2 cellular contexts compared by ENCODE assay signal in the genomic region with DNA sequence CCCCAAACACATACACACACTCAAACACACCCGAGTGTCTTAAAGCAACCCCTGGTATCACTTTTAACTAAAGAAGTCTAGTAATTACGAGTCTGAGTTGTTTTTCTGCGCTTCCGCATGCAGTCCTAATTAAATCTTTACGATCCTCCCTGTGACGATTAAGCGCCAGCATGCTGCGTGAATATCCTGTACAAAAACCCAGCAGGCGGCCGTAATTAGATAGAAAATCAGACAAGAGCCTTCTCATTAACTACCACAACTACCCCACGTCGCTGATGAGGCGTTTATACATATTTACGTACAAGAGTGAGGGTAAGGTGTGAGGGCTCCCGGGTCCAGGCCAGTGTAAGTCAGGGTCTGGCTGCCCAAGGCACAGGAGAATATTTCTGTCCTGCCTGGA.
TF ChIP-seq lines count a peak whose summit lies in the region.

No MANE protein-coding gene starts in this region.

TF ChIP-seq in SK-N-SH, 30 proteins besides CTCF, POLR2A, EP300 and RAD21:
- TF ChIP-seq, protein P1, sequence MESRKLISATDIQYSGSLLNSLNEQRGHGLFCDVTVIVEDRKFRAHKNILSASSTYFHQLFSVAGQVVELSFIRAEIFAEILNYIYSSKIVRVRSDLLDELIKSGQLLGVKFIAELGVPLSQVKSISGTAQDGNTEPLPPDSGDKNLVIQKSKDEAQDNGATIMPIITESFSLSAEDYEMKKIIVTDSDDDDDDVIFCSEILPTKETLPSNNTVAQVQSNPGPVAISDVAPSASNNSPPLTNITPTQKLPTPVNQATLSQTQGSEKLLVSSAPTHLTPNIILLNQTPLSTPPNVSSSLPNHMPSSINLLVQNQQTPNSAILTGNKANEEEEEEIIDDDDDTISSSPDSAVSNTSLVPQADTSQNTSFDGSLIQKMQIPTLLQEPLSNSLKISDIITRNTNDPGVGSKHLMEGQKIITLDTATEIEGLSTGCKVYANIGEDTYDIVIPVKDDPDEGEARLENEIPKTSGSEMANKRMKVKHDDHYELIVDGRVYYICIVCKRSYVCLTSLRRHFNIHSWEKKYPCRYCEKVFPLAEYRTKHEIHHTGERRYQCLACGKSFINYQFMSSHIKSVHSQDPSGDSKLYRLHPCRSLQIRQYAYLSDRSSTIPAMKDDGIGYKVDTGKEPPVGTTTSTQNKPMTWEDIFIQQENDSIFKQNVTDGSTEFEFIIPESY (IDR thresholded peaks at IDR 0.05; ENCODE audit: borderline replicate concordance, low read depth), result no peak
- TF ChIP-seq, protein P2, sequence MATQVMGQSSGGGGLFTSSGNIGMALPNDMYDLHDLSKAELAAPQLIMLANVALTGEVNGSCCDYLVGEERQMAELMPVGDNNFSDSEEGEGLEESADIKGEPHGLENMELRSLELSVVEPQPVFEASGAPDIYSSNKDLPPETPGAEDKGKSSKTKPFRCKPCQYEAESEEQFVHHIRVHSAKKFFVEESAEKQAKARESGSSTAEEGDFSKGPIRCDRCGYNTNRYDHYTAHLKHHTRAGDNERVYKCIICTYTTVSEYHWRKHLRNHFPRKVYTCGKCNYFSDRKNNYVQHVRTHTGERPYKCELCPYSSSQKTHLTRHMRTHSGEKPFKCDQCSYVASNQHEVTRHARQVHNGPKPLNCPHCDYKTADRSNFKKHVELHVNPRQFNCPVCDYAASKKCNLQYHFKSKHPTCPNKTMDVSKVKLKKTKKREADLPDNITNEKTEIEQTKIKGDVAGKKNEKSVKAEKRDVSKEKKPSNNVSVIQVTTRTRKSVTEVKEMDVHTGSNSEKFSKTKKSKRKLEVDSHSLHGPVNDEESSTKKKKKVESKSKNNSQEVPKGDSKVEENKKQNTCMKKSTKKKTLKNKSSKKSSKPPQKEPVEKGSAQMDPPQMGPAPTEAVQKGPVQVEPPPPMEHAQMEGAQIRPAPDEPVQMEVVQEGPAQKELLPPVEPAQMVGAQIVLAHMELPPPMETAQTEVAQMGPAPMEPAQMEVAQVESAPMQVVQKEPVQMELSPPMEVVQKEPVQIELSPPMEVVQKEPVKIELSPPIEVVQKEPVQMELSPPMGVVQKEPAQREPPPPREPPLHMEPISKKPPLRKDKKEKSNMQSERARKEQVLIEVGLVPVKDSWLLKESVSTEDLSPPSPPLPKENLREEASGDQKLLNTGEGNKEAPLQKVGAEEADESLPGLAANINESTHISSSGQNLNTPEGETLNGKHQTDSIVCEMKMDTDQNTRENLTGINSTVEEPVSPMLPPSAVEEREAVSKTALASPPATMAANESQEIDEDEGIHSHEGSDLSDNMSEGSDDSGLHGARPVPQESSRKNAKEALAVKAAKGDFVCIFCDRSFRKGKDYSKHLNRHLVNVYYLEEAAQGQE (IDR thresholded peaks at IDR 0.05; ENCODE audit: low read depth, low read length), result no peak
- TF ChIP-seq NFIC (IDR thresholded peaks at IDR 0.05; ENCODE audit: borderline replicate concordance), result no peak
- peak; percentile 50 for TF ChIP-seq MXI1 (IDR thresholded peaks at IDR 0.05; ENCODE audit: low read depth, low read length)
- no peak for TF ChIP-seq FOXJ3 (CRISPR knock-in tag; IDR thresholded peaks at IDR 0.05)

TF ChIP-seq in SK-N-SH treated with all-trans-retinoic acid at 6 μM for 48 hours, 23 proteins besides CTCF, POLR2A, EP300 and RAD21:
- TF ChIP-seq, protein P3, sequence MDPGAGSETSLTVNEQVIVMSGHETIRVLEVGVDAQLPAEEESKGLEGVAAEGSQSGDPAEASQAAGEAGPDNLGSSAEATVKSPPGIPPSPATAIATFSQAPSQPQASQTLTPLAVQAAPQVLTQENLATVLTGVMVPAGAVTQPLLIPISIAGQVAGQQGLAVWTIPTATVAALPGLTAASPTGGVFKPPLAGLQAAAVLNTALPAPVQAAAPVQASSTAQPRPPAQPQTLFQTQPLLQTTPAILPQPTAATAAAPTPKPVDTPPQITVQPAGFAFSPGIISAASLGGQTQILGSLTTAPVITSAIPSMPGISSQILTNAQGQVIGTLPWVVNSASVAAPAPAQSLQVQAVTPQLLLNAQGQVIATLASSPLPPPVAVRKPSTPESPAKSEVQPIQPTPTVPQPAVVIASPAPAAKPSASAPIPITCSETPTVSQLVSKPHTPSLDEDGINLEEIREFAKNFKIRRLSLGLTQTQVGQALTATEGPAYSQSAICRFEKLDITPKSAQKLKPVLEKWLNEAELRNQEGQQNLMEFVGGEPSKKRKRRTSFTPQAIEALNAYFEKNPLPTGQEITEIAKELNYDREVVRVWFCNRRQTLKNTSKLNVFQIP (CRISPR knock-in tag; IDR thresholded peaks at IDR 0.05; ENCODE audit: borderline replicate concordance, low read depth), result no peak
- TF ChIP-seq, protein P4, sequence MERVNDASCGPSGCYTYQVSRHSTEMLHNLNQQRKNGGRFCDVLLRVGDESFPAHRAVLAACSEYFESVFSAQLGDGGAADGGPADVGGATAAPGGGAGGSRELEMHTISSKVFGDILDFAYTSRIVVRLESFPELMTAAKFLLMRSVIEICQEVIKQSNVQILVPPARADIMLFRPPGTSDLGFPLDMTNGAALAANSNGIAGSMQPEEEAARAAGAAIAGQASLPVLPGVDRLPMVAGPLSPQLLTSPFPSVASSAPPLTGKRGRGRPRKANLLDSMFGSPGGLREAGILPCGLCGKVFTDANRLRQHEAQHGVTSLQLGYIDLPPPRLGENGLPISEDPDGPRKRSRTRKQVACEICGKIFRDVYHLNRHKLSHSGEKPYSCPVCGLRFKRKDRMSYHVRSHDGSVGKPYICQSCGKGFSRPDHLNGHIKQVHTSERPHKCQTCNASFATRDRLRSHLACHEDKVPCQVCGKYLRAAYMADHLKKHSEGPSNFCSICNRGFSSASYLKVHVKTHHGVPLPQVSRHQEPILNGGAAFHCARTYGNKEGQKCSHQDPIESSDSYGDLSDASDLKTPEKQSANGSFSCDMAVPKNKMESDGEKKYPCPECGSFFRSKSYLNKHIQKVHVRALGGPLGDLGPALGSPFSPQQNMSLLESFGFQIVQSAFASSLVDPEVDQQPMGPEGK (CRISPR knock-in tag; IDR thresholded peaks at IDR 0.05; ENCODE audit: borderline replicate concordance), result no peak
- TF ChIP-seq, protein P5, sequence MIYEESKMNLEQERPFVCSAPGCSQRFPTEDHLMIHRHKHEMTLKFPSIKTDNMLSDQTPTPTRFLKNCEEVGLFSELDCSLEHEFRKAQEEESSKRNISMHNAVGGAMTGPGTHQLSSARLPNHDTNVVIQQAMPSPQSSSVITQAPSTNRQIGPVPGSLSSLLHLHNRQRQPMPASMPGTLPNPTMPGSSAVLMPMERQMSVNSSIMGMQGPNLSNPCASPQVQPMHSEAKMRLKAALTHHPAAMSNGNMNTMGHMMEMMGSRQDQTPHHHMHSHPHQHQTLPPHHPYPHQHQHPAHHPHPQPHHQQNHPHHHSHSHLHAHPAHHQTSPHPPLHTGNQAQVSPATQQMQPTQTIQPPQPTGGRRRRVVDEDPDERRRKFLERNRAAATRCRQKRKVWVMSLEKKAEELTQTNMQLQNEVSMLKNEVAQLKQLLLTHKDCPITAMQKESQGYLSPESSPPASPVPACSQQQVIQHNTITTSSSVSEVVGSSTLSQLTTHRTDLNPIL (CRISPR knock-in tag; IDR thresholded peaks at IDR 0.05; ENCODE audit: low read depth), result no peak
- TF ChIP-seq ZC3H10 (CRISPR knock-in tag; IDR thresholded peaks at IDR 0.05), result no peak
- no peak for TF ChIP-seq RARB (CRISPR knock-in tag; IDR thresholded peaks at IDR 0.05)
